Comparison of ENCODE assay signal across 22 cellular contexts in the genomic region with DNA sequence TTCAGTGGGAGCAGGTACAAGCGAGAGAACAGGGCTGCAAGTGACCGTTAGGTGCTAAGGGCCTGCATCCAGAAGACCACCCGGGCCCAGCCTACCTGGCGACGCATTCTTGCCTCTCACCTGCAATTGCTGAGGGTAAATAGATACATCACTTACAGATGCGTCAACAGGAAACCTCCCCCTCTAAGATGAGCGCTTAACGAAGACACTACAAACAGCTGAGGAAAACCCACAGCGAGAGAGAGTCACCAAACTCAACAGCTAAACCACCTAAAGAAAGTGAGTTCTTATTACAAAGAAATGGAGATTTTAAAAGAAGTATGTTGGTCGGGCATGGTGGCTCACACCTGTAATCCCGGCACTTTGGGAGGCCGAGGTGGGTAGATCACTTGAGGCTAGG.
DNase-seq lines count a peak whose midpoint lies in the region; ATAC-seq and TF ChIP-seq lines count a peak whose summit lies in the region.
"Had no signal": no experiment of that assay in that cellular context is flagged by ENCODE, and none has a peak within 500 bp of the region (broad histone marks: within the 10 kb centered on the region; RNA-seq: fewer than 3 reads in every experiment).

No MANE protein-coding gene starts in this region.

- ATAC-seq in activated T-cell treated with anti-CD3 and anti-CD28 coated beads, Interleukin-2, amount 50 U/mL, for 72 hours (replicated peaks in 1 of 2) = peak; percentile 50 to 69
- ATAC-seq in activated T-helper 17 cell treated with anti-CD3 and anti-CD28 coated beads, Interleukin-2, amount 50 U/mL, for 72 hours (replicated peaks) = peak; percentile 24
- ATAC-seq in stimulated activated effector memory CD8-positive, alpha-beta T cell treated with anti-CD3 and anti-CD28 coated beads, Interleukin-12 subunit alpha, Interleukin-12 subunit beta, amount 100 ng/mL, for 72 hours = peak; percentile 76

- no peak for TF ChIP-seq CTCF in GM20000 (IDR thresholded peaks at IDR 0.05; ENCODE audit: extremely low read depth, missing control alignments)

- peaks cover 10% of the 10 kb centered on the region for H3K27me3 Mint-ChIP-seq in activated T-cell treated with anti-CD3 and anti-CD28 coated beads, Interleukin-2, amount 50 U/mL, for 72 hours (ENCODE audit: low read depth)
- H3K27me3 Mint-ChIP-seq in activated T-helper 17 cell treated with anti-CD3 and anti-CD28 coated beads, Interleukin-2, amount 50 U/mL, for 72 hours = peaks cover 15% of the 10 kb centered on the region

- H3K9me3 Mint-ChIP-seq in activated T-cell treated with anti-CD3 and anti-CD28 coated beads, Interleukin-2, amount 50 U/mL, for 72 hours = no peaks in the 10 kb centered on the region
- H3K9me3 Mint-ChIP-seq in activated T-helper 17 cell treated with anti-CD3 and anti-CD28 coated beads, Interleukin-2, amount 50 U/mL, for 72 hours = no peaks in the 10 kb centered on the region
- H3K9me3 Mint-ChIP-seq in stimulated activated effector memory CD8-positive, alpha-beta T cell treated with anti-CD3 and anti-CD28 coated beads, Interleukin-12 subunit alpha, Interleukin-12 subunit beta, amount 100 ng/mL, for 72 hours = no peaks in the 10 kb centered on the region

- no peak for DNase-seq in activated T-cell treated with anti-CD3 and anti-CD28 coated beads, Interleukin-2, amount 50 U/mL, for 72 hours
- DNase-seq in activated T-cell treated with anti-CD3 and anti-CD28 coated beads, Interleukin-2, amount 50 U/mL, for 1 hour = no peak
- DNase-seq in stimulated activated effector memory CD8-positive, alpha-beta T cell treated with anti-CD3 and anti-CD28 coated beads, Interleukin-12 subunit alpha, Interleukin-12 subunit beta, amount 100 ng/mL, for 72 hours (ENCODE audit: low spot score in 2 of 2) = no peak
- DNase-seq in GM20000 (ENCODE audit: low spot score) (no peak), DMS53 (lab: John Stamatoyannopoulos, UW) (no peak)
- DNase-seq: BE2C, DMS153, H7, Kasumi-1, NCI-H1092 treated with DMSO at 0.1 percent for 48 hours, NCI-H1436, NCI-H187, NCI-H2081 treated with DMSO at 0.1 percent for 48 hours, NCI-H2171, NCI-H226, NCI-H510A, NCI-H69, RPMI8226, SHP77 had no signal

- H3K36me3 ChIP-seq in KOPT-K1 (ENCODE audit: insufficient read depth, low read length) = no peaks in the 10 kb centered on the region
- H3K36me3 ChIP-seq: BE2C had no signal

- H3K36me3 Mint-ChIP-seq in activated T-cell treated with anti-CD3 and anti-CD28 coated beads, Interleukin-2, amount 50 U/mL, for 72 hours (ENCODE audit: insufficient read depth in 2 of 2) = peaks cover 0 to 1% of the 10 kb centered on the region in 2 donors
- no peaks in the 10 kb centered on the region for H3K36me3 Mint-ChIP-seq in activated T-helper 17 cell treated with anti-CD3 and anti-CD28 coated beads, Interleukin-2, amount 50 U/mL, for 72 hours (ENCODE audit: low read depth)
- no peaks in the 10 kb centered on the region for H3K36me3 Mint-ChIP-seq in stimulated activated effector memory CD8-positive, alpha-beta T cell treated with anti-CD3 and anti-CD28 coated beads, Interleukin-12 subunit alpha, Interleukin-12 subunit beta, amount 100 ng/mL, for 72 hours

- no peaks in the 10 kb centered on the region for H3K9me3 ChIP-seq in KOPT-K1 (ENCODE audit: insufficient read depth, low read length, poor library complexity, severe bottlenecking)
- H3K9me3 ChIP-seq: BE2C had no signal

- peaks cover 12% of the 10 kb centered on the region for H3K4me1 Mint-ChIP-seq in activated T-cell treated with anti-CD3 and anti-CD28 coated beads, Interleukin-2, amount 50 U/mL, for 72 hours (ENCODE audit: low read depth)
- no peaks in the 10 kb centered on the region for H3K4me1 Mint-ChIP-seq in activated T-helper 17 cell treated with anti-CD3 and anti-CD28 coated beads, Interleukin-2, amount 50 U/mL, for 72 hours
- H3K4me1 Mint-ChIP-seq in stimulated activated effector memory CD8-positive, alpha-beta T cell treated with anti-CD3 and anti-CD28 coated beads, Interleukin-12 subunit alpha, Interleukin-12 subunit beta, amount 100 ng/mL, for 72 hours = peaks cover 28% of the 10 kb centered on the region

- no peak overlapping the region for H3K27ac Mint-ChIP-seq in activated T-cell treated with anti-CD3 and anti-CD28 coated beads, Interleukin-2, amount 50 U/mL, for 72 hours
- H3K27ac Mint-ChIP-seq in activated T-helper 17 cell treated with anti-CD3 and anti-CD28 coated beads, Interleukin-2, amount 50 U/mL, for 72 hours = no peak overlapping the region
- H3K27ac Mint-ChIP-seq in stimulated activated effector memory CD8-positive, alpha-beta T cell treated with anti-CD3 and anti-CD28 coated beads, Interleukin-12 subunit alpha, Interleukin-12 subunit beta, amount 100 ng/mL, for 72 hours = no peak overlapping the region
- H3K27ac Mint-ChIP-seq: CD14-positive monocyte had no signal

- no peak overlapping the region for H3K4me3 Mint-ChIP-seq in activated T-cell treated with anti-CD3 and anti-CD28 coated beads, Interleukin-2, amount 50 U/mL, for 72 hours
- H3K4me3 Mint-ChIP-seq in activated T-helper 17 cell treated with anti-CD3 and anti-CD28 coated beads, Interleukin-2, amount 50 U/mL, for 72 hours = no peak overlapping the region
- H3K4me3 Mint-ChIP-seq in stimulated activated effector memory CD8-positive, alpha-beta T cell treated with anti-CD3 and anti-CD28 coated beads, Interleukin-12 subunit alpha, Interleukin-12 subunit beta, amount 100 ng/mL, for 72 hours = no peak overlapping the region
- H3K4me3 Mint-ChIP-seq: CD14-positive monocyte had no signal

- peak overlapping the region; percentile 26 for H3K27ac ChIP-seq in KOPT-K1 (ENCODE audit: low read depth, low read length, poor library complexity, severe bottlenecking)

Comparison
In these comparisons a context has a peak if more than half of its experiments do, and no peak if none do; other contexts are left out.
1. ATAC-seq: peak in every context shown above with its lines; median percentile 76 in stimulated activated effector memory CD8-positive, alpha-beta T cell treated with anti-CD3 and anti-CD28 coated beads, Interleukin-12 subunit alpha, Interleukin-12 subunit beta, amount 100 ng/mL, for 72 hours; 60 in activated T-cell treated with anti-CD3 and anti-CD28 coated beads, Interleukin-2, amount 50 U/mL, for 72 hours; 24 in activated T-helper 17 cell treated with anti-CD3 and anti-CD28 coated beads, Interleukin-2, amount 50 U/mL, for 72 hours.